8 cellular contexts compared by ENCODE assay signal in the genomic region with DNA sequence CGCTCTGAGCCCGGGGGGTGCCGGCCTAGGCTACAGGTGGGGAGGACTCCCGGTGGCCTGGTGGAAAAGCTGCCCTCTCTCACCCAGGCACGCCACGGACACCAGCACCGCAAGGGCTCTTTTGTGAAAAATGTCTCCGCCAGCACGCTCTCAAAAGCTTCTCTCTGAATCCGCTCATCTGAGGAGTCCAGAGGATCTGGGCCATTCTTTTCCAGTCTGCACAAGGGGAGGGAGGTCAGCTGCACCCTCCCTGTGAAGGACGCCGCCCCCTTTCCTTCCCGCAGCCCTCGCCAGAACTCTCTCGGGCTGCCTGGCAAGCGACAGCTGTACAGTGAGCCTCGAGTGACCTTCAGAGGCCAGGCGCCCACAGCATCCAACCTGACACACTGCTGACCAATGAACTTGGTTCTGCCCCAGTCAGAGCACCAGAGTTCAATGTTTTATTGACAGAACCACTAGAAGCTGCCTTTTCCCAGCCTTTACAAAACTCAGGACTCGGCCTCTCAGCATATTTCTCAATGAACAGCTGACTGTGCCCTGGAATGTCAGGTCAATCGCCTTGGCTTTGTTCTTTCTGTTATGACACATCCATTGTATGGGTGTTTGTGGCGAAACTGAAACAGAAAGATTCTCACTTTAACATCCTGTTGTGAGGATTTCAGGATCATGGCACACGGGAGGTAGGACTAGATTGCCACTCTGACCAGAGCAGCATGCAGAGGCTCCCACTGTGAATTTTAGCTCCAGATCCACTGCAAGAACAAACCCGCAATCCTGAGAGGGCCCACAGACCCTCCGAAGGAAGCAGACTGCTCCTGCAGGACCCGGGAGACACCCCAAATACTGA. TPM values are rescaled to one million over a fixed set of nuclear protein-coding genes. Genes with fewer than 3 reads are reported as not detected.
DNase-seq lines count a peak whose midpoint lies in the region; ATAC-seq and TF ChIP-seq lines count a peak whose summit lies in the region.

No MANE protein-coding gene starts in this region.

- TF ChIP-seq CTCF in foreskin keratinocyte (conservative IDR thresholded peaks at IDR 0.05) (no peak), neural crest cell (conservative IDR thresholded peaks at IDR 0.05) (no peak)

- no peak overlapping the region for H3K27ac ChIP-seq in foreskin keratinocyte

- H3K27me3 ChIP-seq in foreskin keratinocyte: peaks cover 36% of the 10 kb centered on the region

- H3K4me3 Mint-ChIP-seq in neural crest cell: peak overlapping the region; percentile 91

- H3K4me1 ChIP-seq in ES-I3 (ENCODE audit: insufficient read depth, low read length) (peaks cover 31% of the 10 kb centered on the region), foreskin keratinocyte (no peaks in the 10 kb centered on the region)

- DNase-seq in activated T-cell treated with anti-CD3 and anti-CD28 coated beads, Interleukin-2, amount 50 U/mL, for 48 hours: peak; percentile 49 to 50
- DNase-seq in foreskin keratinocyte: peak in 1 of 2 donors; percentile 57
- DNase-seq in neural crest cell (ENCODE audit: low read depth, low spot score): peak; percentile 12
- DNase-seq in NCI-H128 (lab: John Stamatoyannopoulos, UW; ENCODE audit: unreplicated experiment): no peak
- DNase-seq in KG1 (lab: John Stamatoyannopoulos, UW): no peak
- no peak for DNase-seq in NCI-H2196 (lab: John Stamatoyannopoulos, UW; ENCODE audit: unreplicated experiment)

- peak overlapping the region; percentile 2 for H3K27ac Mint-ChIP-seq in neural crest cell (ENCODE audit: unreplicated experiment)

- peak overlapping the region; percentile 31 for H3K9ac ChIP-seq in ES-I3 (ENCODE audit: low read depth, low read length)

- peaks cover 43% of the 10 kb centered on the region for H3K27me3 Mint-ChIP-seq in neural crest cell (ENCODE audit: low read depth)

- peaks cover 2% of the 10 kb centered on the region for H3K36me3 Mint-ChIP-seq in neural crest cell (ENCODE audit: low read depth)

- H3K9me3 ChIP-seq in ES-I3 (ENCODE audit: control insufficient read depth, insufficient read depth, low read length): no peaks in the 10 kb centered on the region

- H3K4me1 Mint-ChIP-seq in neural crest cell: peaks cover 21% of the 10 kb centered on the region

- peaks cover 6% of the 10 kb centered on the region for H3K9me3 Mint-ChIP-seq in neural crest cell

- peak; percentile 44 for ATAC-seq in HG03196 (IDR thresholded peaks at IDR 0.05; ENCODE audit: unreplicated experiment)
- ATAC-seq in foreskin keratinocyte: peak; percentile 20

- H3K36me3 ChIP-seq in ES-I3 (ENCODE audit: insufficient read depth, low read length): no peaks in the 10 kb centered on the region

RNA-seq across cellular contexts. Expression of a gene that starts 26.7 kb away (rescaled TPM):
- total RNA-seq in foreskin keratinocyte (0.07 and 0.31 TPM in 2 replicates), neural crest cell (9.2 and 9.4 TPM in 2 replicates)
- polyA plus RNA-seq in foreskin keratinocyte: 0.08 and 0.11 TPM in 2 replicates

RNA-seq across cellular contexts. Expression of a gene that starts 34.8 kb away (rescaled TPM):
- total RNA-seq in foreskin keratinocyte: 34.2 TPM in 2 replicates
- polyA plus RNA-seq in foreskin keratinocyte: 36.5 and 40.3 TPM in 2 replicates
- total RNA-seq in neural crest cell: 7.2 and 8.2 TPM in 2 replicates

Comparison
In these comparisons a context has a peak if more than half of its experiments do, and no peak if none do; other contexts are left out.
1. DNase-seq: peak in activated T-cell treated with anti-CD3 and anti-CD28 coated beads, Interleukin-2, amount 50 U/mL, for 48 hours (2 of 2) and neural crest cell (single experiment); none in NCI-H128 (single experiment), KG1 (single experiment) and NCI-H2196 (single experiment).